18 cellular contexts compared by ENCODE assay signal in the genomic region with DNA sequence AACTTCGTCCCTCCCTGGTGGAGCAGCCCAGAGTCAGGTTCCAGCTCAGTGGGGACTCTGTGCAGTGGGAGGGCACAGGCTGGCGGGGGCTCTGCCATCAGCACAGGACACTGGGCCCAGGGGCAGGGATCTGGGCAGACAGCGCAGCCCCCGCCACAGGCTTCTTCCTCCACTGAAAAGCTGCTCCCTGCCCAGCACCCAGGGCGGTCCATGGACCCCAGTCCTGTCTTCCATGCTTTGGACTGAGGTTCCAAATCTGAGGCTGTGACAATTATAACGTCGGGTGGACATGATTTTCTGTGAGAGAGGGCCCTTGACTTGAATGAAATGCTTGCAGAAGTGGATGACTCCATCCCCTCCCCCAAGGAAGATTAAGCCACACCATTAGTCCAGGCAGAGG. TPM values are rescaled to one million over a fixed set of nuclear protein-coding genes. Genes with fewer than 3 reads are reported as not detected.
DNase-seq lines count a peak whose midpoint lies in the region; FAIRE-seq and TF ChIP-seq lines count a peak whose summit lies in the region.
"Had no signal": no experiment of that assay in that cellular context is flagged by ENCODE, and none has a peak within 500 bp of the region (broad histone marks: within the 10 kb centered on the region; RNA-seq: fewer than 3 reads in every experiment).

No MANE protein-coding gene starts in this region.

- H3K9me2 ChIP-seq in hepatocyte (replicated peaks; ENCODE audit: insufficient read depth), result no peaks in the 10 kb centered on the region

- H3K27me3 Mint-ChIP-seq in H9 (ENCODE audit: low read depth), result no peaks in the 10 kb centered on the region
- H3K27me3 Mint-ChIP-seq in mesothelial cell of epicardium (ENCODE audit: low read depth), result no peaks in the 10 kb centered on the region
- H3K27me3 Mint-ChIP-seq: CD4-positive, alpha-beta memory T cell had no signal

- H3K4me3 Mint-ChIP-seq in H9, result 0 out of 5 replicates have a peak overlapping the region, but pooled peaks of 1 of the 2 experiments have one; percentile 1
- H3K4me3 Mint-ChIP-seq in mesothelial cell of epicardium, result no peak overlapping the region
- H3K4me3 Mint-ChIP-seq: CD14-positive monocyte; CD4-positive, alpha-beta memory T cell had no signal

- H4K91ac ChIP-seq in H9 (ENCODE audit: insufficient read length, low read depth, low read length), result no peak overlapping the region

- TF ChIP-seq CTCF in H9 (conservative IDR thresholded peaks at IDR 0.05) (no peak), mesothelial cell of epicardium (IDR thresholded peaks at IDR 0.05; ENCODE audit: unreplicated experiment) (no peak), osteoblast (IDR thresholded peaks at IDR 0.05; ENCODE audit: extremely low read depth, low read depth, low read length) (no peak), hepatocyte (IDR thresholded peaks at IDR 0.05; ENCODE audit: poor library complexity) (no peak)

- no peak overlapping the region for H3K9ac ChIP-seq in H9 (ENCODE audit: extremely low read depth, insufficient read length, low read length)
- H3K9ac ChIP-seq: BLaER1 had no signal

- H3K4me1 Mint-ChIP-seq in H9 (no peaks in the 10 kb centered on the region), mesothelial cell of epicardium (peaks cover 2% of the 10 kb centered on the region)
- H3K4me1 Mint-ChIP-seq: CD14-positive monocyte; CD4-positive, alpha-beta memory T cell had no signal

- peaks cover 2 to 40% (median 31%) of the 10 kb centered on the region in 3 experiments; a peak in 6 of 7 replicates for H3K36me3 Mint-ChIP-seq in H9 (ENCODE audit: insufficient read depth in 1 of 3, low read depth in 3 of 3)
- peaks cover 16% of the 10 kb centered on the region for H3K36me3 Mint-ChIP-seq in mesothelial cell of epicardium

- H3K9me3 ChIP-seq in H9 (ENCODE audit: control insufficient read depth, low read depth, low read length) (no peaks in the 10 kb centered on the region), osteoblast (ENCODE audit: low read depth, low read length) (no peaks in the 10 kb centered on the region), hepatocyte (ENCODE audit: low read depth) (no peaks in the 10 kb centered on the region)
- H3K9me3 ChIP-seq: BLaER1 had no signal

- no peak overlapping the region for H2BK20ac ChIP-seq in H9 (ENCODE audit: low read depth, low read length, poor library complexity, severe bottlenecking)

- H3K23ac ChIP-seq in H9 (ENCODE audit: insufficient read length, low read depth, low read length), result no peak overlapping the region

- no peaks in the 10 kb centered on the region for H3K9me3 Mint-ChIP-seq in H9
- no peaks in the 10 kb centered on the region for H3K9me3 Mint-ChIP-seq in mesothelial cell of epicardium
- H3K9me3 Mint-ChIP-seq: CD14-positive monocyte; CD4-positive, alpha-beta memory T cell had no signal

- H3K4me2 ChIP-seq in H9 (ENCODE audit: insufficient read depth, insufficient read length, low read length) (no peak overlapping the region), osteoblast (ENCODE audit: insufficient read depth, low read length) (no peak overlapping the region), hepatocyte (no peak overlapping the region)
- H3K4me2 ChIP-seq: BLaER1 had no signal

- H3K23me2 ChIP-seq in H9 (ENCODE audit: insufficient read length, low read depth, low read length, poor library complexity, severe bottlenecking), result no peaks in the 10 kb centered on the region

- H4K20me1 ChIP-seq in H9 (ENCODE audit: control insufficient read depth, insufficient read depth, insufficient read length) (no peaks in the 10 kb centered on the region), osteoblast (ENCODE audit: insufficient read depth, low read length) (peaks cover 8% of the 10 kb centered on the region), hepatocyte (ENCODE audit: insufficient read depth, poor library complexity, severe bottlenecking) (no peaks in the 10 kb centered on the region)

- H3K4ac ChIP-seq in H9 (ENCODE audit: low read depth, low read length), result no peak overlapping the region

- no peak overlapping the region for H4K5ac ChIP-seq in H9 (ENCODE audit: insufficient read length, low read depth, low read length)

- no peak overlapping the region for H3K4me3 ChIP-seq in osteoblast (ENCODE audit: insufficient read depth, low read length)
- H3K4me3 ChIP-seq in hepatocyte, result no peak overlapping the region
- H3K4me3 ChIP-seq: BLaER1 had no signal

- H3K18ac ChIP-seq in H9 (ENCODE audit: insufficient read length, low read depth, low read length), result no peak overlapping the region

- no peak overlapping the region for H2AK5ac ChIP-seq in H9 (ENCODE audit: insufficient read length, low read length)

- peak overlapping the region in 2 of 3 experiments; percentile 29 to 57; a peak in 2 of 7 replicates for H3K27ac Mint-ChIP-seq in H9
- H3K27ac Mint-ChIP-seq in mesothelial cell of epicardium, result peak overlapping the region; percentile 37
- H3K27ac Mint-ChIP-seq: CD14-positive monocyte had no signal

- H3K79me1 ChIP-seq in H9 (ENCODE audit: insufficient read depth, low read depth, low read length, poor library complexity, severe bottlenecking), result no peaks in the 10 kb centered on the region

- no peak overlapping the region for H3K14ac ChIP-seq in H9 (ENCODE audit: insufficient read depth, low read length)

- H2BK12ac ChIP-seq in H9 (ENCODE audit: insufficient read length, low read depth, low read length), result no peak overlapping the region

- no peak overlapping the region for H4K8ac ChIP-seq in H9 (replicated peaks; ENCODE audit: insufficient read length, low read depth, low read length)

- no peak overlapping the region for H3K56ac ChIP-seq in H9 (ENCODE audit: insufficient read length, low read depth, low read length)

- H3K36me3 ChIP-seq in osteoblast (ENCODE audit: insufficient read depth, low read length) (peaks cover 21% of the 10 kb centered on the region), hepatocyte (replicated peaks; ENCODE audit: insufficient read depth, low read depth) (no peaks in the 10 kb centered on the region)

- H3K27ac ChIP-seq in H9 (ENCODE audit: insufficient read length, low read depth, low read length) (no peak overlapping the region), osteoblast (ENCODE audit: low read depth, low read length) (no peak overlapping the region), hepatocyte (no peak overlapping the region)
- H3K27ac ChIP-seq: BLaER1 had no signal

- no peak overlapping the region for H2BK5ac ChIP-seq in H9 (ENCODE audit: insufficient read length, low read length)

- H3T11ph ChIP-seq in H9 (ENCODE audit: low read length), result no peak overlapping the region

- WGBS in H9 (ENCODE audit: extremely low coverage, insufficient read length, low lambda C conversion rate), result no CpG with 5 or more reads among the region's 7 CpGs
- WGBS in hepatocyte (ENCODE audit: low lambda C conversion rate, missing lambda C conversion rate), result 83% methylated on average over 7 of the region's 7 CpGs

- H2AFZ ChIP-seq in H9 (ENCODE audit: low read length) (no peak overlapping the region), osteoblast (ENCODE audit: low read length) (no peak overlapping the region), hepatocyte (no peak overlapping the region)

- H2BK15ac ChIP-seq in H9 (ENCODE audit: low read depth, low read length), result no peak overlapping the region

- no peak for DNase-seq in H9
- peak; percentile 75 for DNase-seq in NCI-H2227 treated with DMSO at 0.1 percent for 48 hours (lab: John Stamatoyannopoulos, UW)
- DNase-seq in mesothelial cell of epicardium (ENCODE audit: low spot score in 2 of 2, unreplicated experiment in 2 of 2), result no peak
- DNase-seq in osteoblast (ENCODE audit: insufficient read length, low spot score, missing footprints), result peak; percentile 50
- no peak for DNase-seq in hepatocyte (ENCODE audit: low spot score)
- DNase-seq in NCI-H128 (lab: John Stamatoyannopoulos, UW; ENCODE audit: unreplicated experiment), result no peak
- no peak for DNase-seq in RCC 7860 (ENCODE audit: low spot score)
- DNase-seq: 8988T; CD4-positive, alpha-beta memory T cell; DMS79 treated with DMSO at 0.1 percent for 48 hours; GF-D8; GOT3; H7 had no signal

- FAIRE-seq in RCC 7860 (lab: Jason Lieb, UNC), result no peak

- H3K27me3 ChIP-seq in H9 (ENCODE audit: insufficient read depth, low read length) (no peaks in the 10 kb centered on the region), osteoblast (ENCODE audit: insufficient read depth, low read length) (no peaks in the 10 kb centered on the region), hepatocyte (no peaks in the 10 kb centered on the region)
- H3K27me3 ChIP-seq: BLaER1 had no signal

- H3K4me1 ChIP-seq in H9 (ENCODE audit: insufficient read depth, low read length) (no peaks in the 10 kb centered on the region), osteoblast (ENCODE audit: insufficient read depth, low read length) (no peaks in the 10 kb centered on the region), hepatocyte (ENCODE audit: insufficient read depth) (peaks cover 4% of the 10 kb centered on the region)

- no peak overlapping the region for H2BK120ac ChIP-seq in H9 (ENCODE audit: low read depth, low read length, poor library complexity, severe bottlenecking)

- H3K79me2 ChIP-seq in H9 (ENCODE audit: insufficient read depth, low read length) (no peaks in the 10 kb centered on the region), osteoblast (ENCODE audit: insufficient read depth, low read length) (no peaks in the 10 kb centered on the region), hepatocyte (no peaks in the 10 kb centered on the region)

RNA-seq across cellular contexts. Expression of gene NCCRP1, which starts 21.2 kb away (rescaled TPM):
- total RNA-seq in H9 (2021) (1.9 and 2.7 TPM in 2 replicates), mesothelial cell of epicardium (11.7 to 14.8 TPM (median 12.2 TPM) in 3 replicates), osteoblast (not detected in 2 replicates), hepatocyte (1.6 and 2.5 TPM in 2 replicates)
- 7.0 and 13.6 TPM in 2 replicates for polyA plus RNA-seq in hepatocyte
- total RNA-seq: A673; CD4-positive, alpha-beta memory T cell; H7; HT-29 had no signal
- polyA plus RNA-seq: AG04450; CD14-positive monocyte; CD4-positive, alpha-beta memory T cell had no signal

RNA-seq across cellular contexts. Expression of gene SYCN, which starts 28.5 kb away (rescaled TPM):
- total RNA-seq in H9 (2021) (not detected in 2 replicates), mesothelial cell of epicardium (not detected in 3 replicates), osteoblast (not detected in 2 replicates), hepatocyte (2.5 TPM in 1 of 2 replicates, not detected in the other)
- 0.37 TPM in 1 of 2 replicates, not detected in the other for polyA plus RNA-seq in hepatocyte
- total RNA-seq: A673; CD4-positive, alpha-beta memory T cell; H7; HT-29 had no signal
- polyA plus RNA-seq: AG04450; CD14-positive monocyte; CD4-positive, alpha-beta memory T cell had no signal

RNA-seq across cellular contexts. Expression of gene PAK4, which starts 50.0 kb away (rescaled TPM):
- 62.6 and 63.1 TPM in 2 replicates for total RNA-seq in H9 (2021)
- 101 to 103 TPM (median 102 TPM) in 3 replicates for total RNA-seq in mesothelial cell of epicardium
- total RNA-seq in osteoblast, result 6.8 and 9.4 TPM in 2 replicates
- 15.2 and 20.3 TPM in 2 replicates for total RNA-seq in hepatocyte
- polyA plus RNA-seq in hepatocyte, result 39.6 and 41.0 TPM in 2 replicates

Comparison
In these comparisons a context has a peak if more than half of its experiments do, and no peak if none do; other contexts are left out.
1. DNase-seq: peak in NCI-H2227 treated with DMSO at 0.1 percent for 48 hours (single experiment) and osteoblast (single experiment); none in H9 (single experiment), mesothelial cell of epicardium (0 of 2), hepatocyte (single experiment), NCI-H128 (single experiment) and RCC 7860 (single experiment).